ENCODE assay signal across 8 cellular contexts in the genomic region with DNA sequence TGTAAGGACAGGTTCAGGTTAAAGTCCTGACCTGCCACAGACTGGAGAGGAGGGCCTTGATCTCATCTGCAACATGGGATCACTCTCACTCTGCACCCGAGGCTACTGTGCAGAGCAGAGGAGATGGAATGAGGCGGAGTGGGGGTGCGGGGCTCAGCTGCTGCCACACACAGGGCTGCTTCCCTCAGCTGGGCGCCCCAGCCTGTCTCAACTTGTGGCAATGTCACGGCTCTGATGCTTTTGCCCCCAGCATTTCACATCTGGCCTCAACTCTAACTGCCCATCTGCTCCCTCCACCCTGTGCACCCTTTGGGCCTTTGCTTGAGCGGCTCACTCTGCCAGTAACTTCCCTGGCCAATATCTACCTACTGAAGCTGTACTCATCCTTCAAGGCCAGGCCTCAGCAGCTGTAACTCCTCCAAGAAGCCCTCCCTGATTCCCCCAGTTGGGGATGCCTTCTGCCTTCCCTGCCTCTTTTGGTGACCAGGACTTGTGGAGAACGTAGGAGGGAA.
A peak's percentile ranks its signal among the peaks of the same experiment; 100 is the strongest.
DNase-seq lines count a peak whose midpoint lies in the region; ATAC-seq and TF ChIP-seq lines count a peak whose summit lies in the region.

No MANE protein-coding gene starts in this region.

- no peaks in the 10 kb centered on the region for H4K20me1 ChIP-seq in PC-3 (ENCODE audit: low read length)

- H3K4me1 ChIP-seq in spleen, result peaks cover 46 to 70% (median 55%) of the 10 kb centered on the region in 6 donors
- no peaks in the 10 kb centered on the region for H3K4me1 ChIP-seq in PC-3 (ENCODE audit: insufficient read depth, low read length)

- no peak overlapping the region for H3K4me2 ChIP-seq in PC-3 (ENCODE audit: low read length)

- no peak for TF ChIP-seq POLR2A in spleen (IDR thresholded peaks at IDR 0.05)

- no peaks in the 10 kb centered on the region for H3K79me2 ChIP-seq in PC-3 (ENCODE audit: low read length)

- H3K27me3 ChIP-seq in spleen (replicated peaks in 1 of 7), result no peaks in the 10 kb centered on the region
- no peaks in the 10 kb centered on the region for H3K27me3 ChIP-seq in PC-3 (ENCODE audit: low read length)

- DNase-seq in HFFc6 (no peak), activated B cell treated with CpG ODN at 0.5 μM for 24 hours (no peak), glutamatergic neuron (no peak), spleen (peak; percentile 83), PC-3 (no peak), medulla oblongata (ENCODE audit: extremely low spot score) (no peak)
- DNase-seq in activated CD8-positive, alpha-beta memory T cell treated with anti-CD3 and anti-CD28 coated beads, Interleukin-2, amount 50 U/mL, for 4 hours, result no peak

- no peaks in the 10 kb centered on the region for H3F3A ChIP-seq in PC-3 (ENCODE audit: low read length, unreplicated experiment)

- no peak overlapping the region for H2AFZ ChIP-seq in PC-3 (ENCODE audit: low read length)

- H3K4me3 ChIP-seq in spleen (peak overlapping the region in 1 of 8 donors; percentile 54), PC-3 (ENCODE audit: low read length) (no peak overlapping the region)

- H3K4me1 Mint-ChIP-seq in HFFc6 (ENCODE audit: low read depth), result peaks cover 41% of the 10 kb centered on the region
- H3K4me1 Mint-ChIP-seq in activated B cell treated with CpG ODN at 0.5 μM for 24 hours, result peaks cover 61% of the 10 kb centered on the region
- peaks cover 29% of the 10 kb centered on the region for H3K4me1 Mint-ChIP-seq in glutamatergic neuron (ENCODE audit: low read depth, unreplicated experiment)

- H3K9ac ChIP-seq in PC-3 (ENCODE audit: low read length), result no peak overlapping the region

- no peaks in the 10 kb centered on the region for H3K9me2 ChIP-seq in PC-3 (replicated peaks; ENCODE audit: low read length)

- H3K9me3 ChIP-seq in spleen (no peaks in the 10 kb centered on the region), PC-3 (ENCODE audit: low read length) (no peaks in the 10 kb centered on the region)

- H3K36me3 Mint-ChIP-seq in HFFc6 (ENCODE audit: low read depth), result peaks cover 36% of the 10 kb centered on the region
- H3K36me3 Mint-ChIP-seq in activated B cell treated with CpG ODN at 0.5 μM for 24 hours (ENCODE audit: low read depth), result peaks cover 71% of the 10 kb centered on the region
- H3K36me3 Mint-ChIP-seq in glutamatergic neuron (ENCODE audit: unreplicated experiment), result no peaks in the 10 kb centered on the region

- H3K9me3 Mint-ChIP-seq in HFFc6 (no peaks in the 10 kb centered on the region), activated B cell treated with CpG ODN at 0.5 μM for 24 hours (no peaks in the 10 kb centered on the region), glutamatergic neuron (ENCODE audit: unreplicated experiment) (peaks cover 6% of the 10 kb centered on the region)

- H3K27ac ChIP-seq in spleen (peak overlapping the region; percentile 85 to 97 (median 94)), PC-3 (ENCODE audit: low read length) (no peak overlapping the region)

- POLR2A ChIA-PET in activated B cell treated with CpG ODN at 0.5 μM for 24 hours (lab: Charles Lee), result interaction anchor here (1.4 to 3.6 kb wide), 13 partner anchors 12 to 208 kb away, joined by 4 to 73 read pairs (median 12); a partner anchor contains a TSS
- POLR2A ChIA-PET in PC-3 (lab: Charles Lee; ENCODE audit: unreplicated experiment), result no interaction called here

- H3K27ac Mint-ChIP-seq in HFFc6, result peak overlapping the region; percentile 88
- H3K27ac Mint-ChIP-seq in activated B cell treated with CpG ODN at 0.5 μM for 24 hours, result peak overlapping the region; percentile 97
- H3K27ac Mint-ChIP-seq in glutamatergic neuron (ENCODE audit: unreplicated experiment), result peak overlapping the region; percentile 96

- no TSS peak for BruUV-seq in PC-3 (replicated peaks; lab: Mats Ljungman, UMichigan)

- TF ChIP-seq CTCF in HFFc6 (IDR thresholded peaks at IDR 0.05), result no peak
- no peak for TF ChIP-seq CTCF in activated B cell treated with CpG ODN at 0.5 μM for 24 hours (IDR thresholded peaks at IDR 0.05)
- TF ChIP-seq CTCF in glutamatergic neuron (IDR thresholded peaks at IDR 0.05; ENCODE audit: partially characterized antibody, unreplicated experiment), result no peak
- TF ChIP-seq CTCF in spleen (IDR thresholded peaks at IDR 0.05 in 8 of 11, conservative IDR thresholded peaks at IDR 0.05 in 3 of 11), result no peak
- no peak for TF ChIP-seq CTCF in PC-3 (conservative IDR thresholded peaks at IDR 0.05; ENCODE audit: low read depth, low read length)

- 55 to 71% (median 62%) methylated on average over 7 of the region's 7 CpGs for WGBS in spleen, 5 donors

- CTCF ChIA-PET in activated B cell treated with CpG ODN at 0.5 μM for 24 hours (lab: Charles Lee) (interaction anchor here (1.1 to 6.8 kb wide), 16 partner anchors 9 to 207 kb away, joined by 3 to 106 read pairs (median 8); a partner anchor contains a TSS), PC-3 (lab: Charles Lee) (no interaction called here)

- peaks cover 3% of the 10 kb centered on the region; the same call in 1 of the 2 replicates for H3K27me3 Mint-ChIP-seq in HFFc6 (ENCODE audit: insufficient read depth)
- no peaks in the 10 kb centered on the region for H3K27me3 Mint-ChIP-seq in activated B cell treated with CpG ODN at 0.5 μM for 24 hours
- peaks cover 7% of the 10 kb centered on the region for H3K27me3 Mint-ChIP-seq in glutamatergic neuron (ENCODE audit: unreplicated experiment)

- intact Hi-C loops in activated B cell treated with CpG ODN at 0.5 μM for 24 hours (cut with micrococcal nuclease) (loop anchor here (5.0 kb wide), 2 partner anchors 58 to 283 kb away; a partner anchor contains a TSS), spleen (cut with DNase I; ENCODE audit: low total_unique reads) (no loop called here), PC-3 (cut with micrococcal nuclease) (no loop called here)

- ATAC-seq in activated B cell treated with CpG ODN at 0.5 μM for 24 hours (ENCODE audit: low read depth), result no peak
- ATAC-seq in PC-3, result no peak
- ATAC-seq in HG02840 (IDR thresholded peaks at IDR 0.05; ENCODE audit: low FRiP score, unreplicated experiment), result no peak

- H3K36me3 ChIP-seq in spleen (peaks cover 0 to 73% (median 31%) of the 10 kb centered on the region in 6 donors), PC-3 (ENCODE audit: low read depth, low read length) (peaks cover 70% of the 10 kb centered on the region)

- H3K4me3 Mint-ChIP-seq in HFFc6, result peak overlapping the region; percentile 27; the same call in 1 of the 2 replicates
- H3K4me3 Mint-ChIP-seq in activated B cell treated with CpG ODN at 0.5 μM for 24 hours, result peak overlapping the region; percentile 70
- H3K4me3 Mint-ChIP-seq in glutamatergic neuron (ENCODE audit: unreplicated experiment), result no peak overlapping the region
